In genomic region chr3:50265988-50266387, GRCh38 we compare ENCODE assay signal across 17 cellular contexts. TPM values are rescaled to one million over a fixed set of nuclear protein-coding genes. Genes with fewer than 3 reads are reported as not detected.
DNase-seq lines count a peak whose midpoint lies in the region; ATAC-seq and TF ChIP-seq lines count a peak whose summit lies in the region.
"Had no signal": no experiment of that assay in that cellular context is flagged by ENCODE, and none has a peak within 500 bp of the region (broad histone marks: within the 10 kb centered on the region; RNA-seq: fewer than 3 reads in every experiment).

No MANE protein-coding gene starts in this region.

- 85% methylated on average over 4 of the region's 6 CpGs; no CpG with 5 or more reads in 1 of the 2 donors for WGBS in gastroesophageal sphincter (ENCODE audit: low coverage in 1 of 2), 2 donors

- H3K27ac ChIP-seq in left ventricle myocardium inferior (replicated peaks) (peak overlapping the region; percentile 99), gastroesophageal sphincter (peak overlapping the region; percentile 95 to 100 (median 98))

- intact Hi-C loops in left ventricle myocardium inferior (cut with micrococcal nuclease) (no loop called here), left cardiac atrium (cut with DNase I) (no loop called here)
- intact Hi-C loops in activated CD4-positive, alpha-beta memory T cell treated with anti-CD3 and anti-CD28 coated beads for 36 hours (cut with micrococcal nuclease), result no loop called here

- H3K36me3 ChIP-seq in left ventricle myocardium inferior (no peaks in the 10 kb centered on the region), gastroesophageal sphincter (no peaks in the 10 kb centered on the region)

- H3K4me3 ChIP-seq in left ventricle myocardium inferior (peak overlapping the region; percentile 70), gastroesophageal sphincter (peak overlapping the region in 1 of 2 donors; percentile 68)

- POLR2A ChIA-PET in activated CD8-positive, alpha-beta T cell treated with anti-CD3 and anti-CD28 coated beads, Interleukin-2, amount 10 ng/mL, durations not matched to agents 7 days and 5 days (lab: Charles Lee), result no interaction called here
- POLR2A ChIA-PET in activated CD4-positive, alpha-beta memory T cell treated with anti-CD3 and anti-CD28 coated beads for 36 hours (lab: Charles Lee), result interaction anchor here (1.5 kb wide), 1 partner anchor 20 kb away, joined by 6 read pairs; no protein-coding TSS in a partner anchor

- peak overlapping the region; percentile 92 for H3K27ac Mint-ChIP-seq in progenitor cell of endocrine pancreas
- no peak overlapping the region for H3K27ac Mint-ChIP-seq in activated CD8-positive, alpha-beta T cell treated with anti-CD3 and anti-CD28 coated beads, Interleukin-2, amount 10 ng/mL, durations not matched to agents 7 days and 5 days
- no peak overlapping the region for H3K27ac Mint-ChIP-seq in activated CD4-positive, alpha-beta memory T cell treated with anti-CD3 and anti-CD28 coated beads for 36 hours
- H3K27ac Mint-ChIP-seq: activated CD4-positive, alpha-beta T cell treated with anti-CD3 and anti-CD28 coated beads, Interleukin-2, amount 10 ng/mL, durations not matched to agents 24 days and 14 days had no signal

- TF ChIP-seq CTCF in left ventricle myocardium inferior (IDR thresholded peaks at IDR 0.05; ENCODE audit: borderline replicate concordance) (no peak), gastroesophageal sphincter (IDR thresholded peaks at IDR 0.05) (no peak), progenitor cell of endocrine pancreas (IDR thresholded peaks at IDR 0.05; ENCODE audit: unreplicated experiment) (no peak)

- H3K27me3 ChIP-seq in left ventricle myocardium inferior (ENCODE audit: low read depth), result no peaks in the 10 kb centered on the region
- no peaks in the 10 kb centered on the region for H3K27me3 ChIP-seq in gastroesophageal sphincter

- no peaks in the 10 kb centered on the region for H3K9me3 ChIP-seq in left ventricle myocardium inferior (replicated peaks)
- no peaks in the 10 kb centered on the region for H3K9me3 ChIP-seq in gastroesophageal sphincter

- no peak for TF ChIP-seq EP300 in gastroesophageal sphincter (IDR thresholded peaks at IDR 0.05)

- no peak overlapping the region for H3K4me3 Mint-ChIP-seq in progenitor cell of endocrine pancreas (ENCODE audit: low read depth)
- H3K4me3 Mint-ChIP-seq in activated CD8-positive, alpha-beta T cell treated with anti-CD3 and anti-CD28 coated beads, Interleukin-2, amount 10 ng/mL, durations not matched to agents 7 days and 5 days, result no peak overlapping the region
- no peak overlapping the region for H3K4me3 Mint-ChIP-seq in activated CD4-positive, alpha-beta memory T cell treated with anti-CD3 and anti-CD28 coated beads for 36 hours
- H3K4me3 Mint-ChIP-seq: activated CD4-positive, alpha-beta T cell treated with anti-CD3 and anti-CD28 coated beads, Interleukin-2, amount 10 ng/mL, durations not matched to agents 24 days and 14 days; IgD-negative memory B cell had no signal

- no peaks in the 10 kb centered on the region for H3K9me3 Mint-ChIP-seq in progenitor cell of endocrine pancreas (ENCODE audit: low read depth)
- no peaks in the 10 kb centered on the region for H3K9me3 Mint-ChIP-seq in activated CD8-positive, alpha-beta T cell treated with anti-CD3 and anti-CD28 coated beads, Interleukin-2, amount 10 ng/mL, durations not matched to agents 7 days and 5 days (ENCODE audit: insufficient read depth)
- H3K9me3 Mint-ChIP-seq in activated CD4-positive, alpha-beta memory T cell treated with anti-CD3 and anti-CD28 coated beads for 36 hours, result no peaks in the 10 kb centered on the region
- H3K9me3 Mint-ChIP-seq: activated CD4-positive, alpha-beta T cell treated with anti-CD3 and anti-CD28 coated beads, Interleukin-2, amount 10 ng/mL, durations not matched to agents 24 days and 14 days; IgD-negative memory B cell had no signal

- no peak for TF ChIP-seq POLR2A in gastroesophageal sphincter (IDR thresholded peaks at IDR 0.05)

- ATAC-seq in left cardiac atrium, result no peak
- no peak for ATAC-seq in gastroesophageal sphincter
- ATAC-seq in activated CD8-positive, alpha-beta T cell treated with anti-CD3 and anti-CD28 coated beads, Interleukin-2, amount 10 ng/mL, durations not matched to agents 7 days and 5 days, result no peak

- peaks cover 3% of the 10 kb centered on the region for H3K27me3 Mint-ChIP-seq in progenitor cell of endocrine pancreas
- peaks cover 18% of the 10 kb centered on the region for H3K27me3 Mint-ChIP-seq in activated CD8-positive, alpha-beta T cell treated with anti-CD3 and anti-CD28 coated beads, Interleukin-2, amount 10 ng/mL, durations not matched to agents 7 days and 5 days (ENCODE audit: low read depth)
- no peaks in the 10 kb centered on the region for H3K27me3 Mint-ChIP-seq in activated CD4-positive, alpha-beta memory T cell treated with anti-CD3 and anti-CD28 coated beads for 36 hours

- no peaks in the 10 kb centered on the region for H3K36me3 Mint-ChIP-seq in progenitor cell of endocrine pancreas (ENCODE audit: insufficient read depth)
- H3K36me3 Mint-ChIP-seq in activated CD8-positive, alpha-beta T cell treated with anti-CD3 and anti-CD28 coated beads, Interleukin-2, amount 10 ng/mL, durations not matched to agents 7 days and 5 days (ENCODE audit: low read depth), result no peaks in the 10 kb centered on the region
- H3K36me3 Mint-ChIP-seq in activated CD4-positive, alpha-beta memory T cell treated with anti-CD3 and anti-CD28 coated beads for 36 hours, result no peaks in the 10 kb centered on the region
- H3K36me3 Mint-ChIP-seq: IgD-negative memory B cell had no signal

- DNase-seq in left ventricle myocardium inferior, result no peak
- DNase-seq in left cardiac atrium, result no peak
- no peak for DNase-seq in progenitor cell of endocrine pancreas (ENCODE audit: low spot score, unreplicated experiment)
- DNase-seq in activated CD8-positive, alpha-beta T cell treated with anti-CD3 and anti-CD28 coated beads, Interleukin-2, amount 10 ng/mL, durations not matched to agents 7 days and 5 days, result no peak
- no peak for DNase-seq in NOMO-1 treated with dmso at 0.1 percent for 144 hours (lab: John Stamatoyannopoulos, UW; ENCODE audit: unreplicated experiment)
- DNase-seq in NK-92 treated with Interleukin-12 subunit alpha and Interleukin-12 subunit beta, amount 100 ng/mL, for 24 hours (lab: John Stamatoyannopoulos, UW), result no peak
- DNase-seq in activated CD4-positive, alpha-beta memory T cell treated with anti-CD3 and anti-CD28 coated beads for 36 hours, result no peak
- DNase-seq: activated CD4-positive, alpha-beta T cell treated with anti-CD3 and anti-CD28 coated beads, Interleukin-2, amount 10 ng/mL, durations not matched to agents 24 days and 14 days; activated effector memory CD4-positive, alpha-beta T cell treated with Interleukin-2 at 50 U/mL for 16 hours; DMS153; H7; NCI-H1694; NCI-H748 treated with DMSO at 0.1 percent for 48 hours; posterior cingulate gyrus had no signal

- peaks cover 39% of the 10 kb centered on the region for H3K4me1 Mint-ChIP-seq in progenitor cell of endocrine pancreas (ENCODE audit: low read depth)
- H3K4me1 Mint-ChIP-seq in activated CD8-positive, alpha-beta T cell treated with anti-CD3 and anti-CD28 coated beads, Interleukin-2, amount 10 ng/mL, durations not matched to agents 7 days and 5 days (ENCODE audit: low read depth), result no peaks in the 10 kb centered on the region
- no peaks in the 10 kb centered on the region for H3K4me1 Mint-ChIP-seq in activated CD4-positive, alpha-beta memory T cell treated with anti-CD3 and anti-CD28 coated beads for 36 hours (ENCODE audit: low read depth)
- H3K4me1 Mint-ChIP-seq: activated CD4-positive, alpha-beta T cell treated with anti-CD3 and anti-CD28 coated beads, Interleukin-2, amount 10 ng/mL, durations not matched to agents 24 days and 14 days; IgD-negative memory B cell had no signal

- CTCF ChIA-PET in activated CD8-positive, alpha-beta T cell treated with anti-CD3 and anti-CD28 coated beads, Interleukin-2, amount 10 ng/mL, durations not matched to agents 7 days and 5 days (lab: Charles Lee), result interaction anchor here (1.1 to 2.5 kb wide), 4 partner anchors 19 to 74 kb away, joined by 3 to 14 read pairs (median 5); no protein-coding TSS in a partner anchor
- CTCF ChIA-PET in activated CD4-positive, alpha-beta memory T cell treated with anti-CD3 and anti-CD28 coated beads for 36 hours (lab: Charles Lee), result interaction anchor here (1.4 kb wide), 2 partner anchors 40 to 71 kb away, joined by 3 read pairs; no protein-coding TSS in a partner anchor

- H3K4me1 ChIP-seq in left ventricle myocardium inferior, result peaks cover 72% of the 10 kb centered on the region
- peaks cover 0 to 99% (median 46%) of the 10 kb centered on the region in 3 donors for H3K4me1 ChIP-seq in gastroesophageal sphincter

RNA-seq across cellular contexts. Expression of gene SEMA3B, which starts 3.0 kb away (rescaled TPM):
- total RNA-seq in left ventricle myocardium inferior, result 23.2 TPM
- total RNA-seq in left cardiac atrium, result 10 to 100 TPM; 14.3 to 32.6 TPM
- 10 to 100 TPM; 29.1 to 54.9 (median 44.2) TPM for total RNA-seq in gastroesophageal sphincter
- 24.6 and 27.6 TPM in 2 replicates for total RNA-seq in progenitor cell of endocrine pancreas
- under 1 TPM; 0.52 to 0.84 TPM for total RNA-seq in activated CD8-positive, alpha-beta T cell treated with anti-CD3 and anti-CD28 coated beads, Interleukin-2, amount 10 ng/mL, durations not matched to agents 7 days and 5 days
- total RNA-seq in activated CD4-positive, alpha-beta memory T cell treated with anti-CD3 and anti-CD28 coated beads for 36 hours, result under 1 TPM; 0.86 to 0.97 TPM

RNA-seq across cellular contexts. Expression of gene LSMEM2, which starts 12.9 kb away (rescaled TPM):
- total RNA-seq in left ventricle myocardium inferior (27.7 TPM), left cardiac atrium (1 to 10 TPM; 1.4 to 6.6 TPM), gastroesophageal sphincter (not detected), progenitor cell of endocrine pancreas (not detected in 2 replicates)
- not detected for total RNA-seq in activated CD8-positive, alpha-beta T cell treated with anti-CD3 and anti-CD28 coated beads, Interleukin-2, amount 10 ng/mL, durations not matched to agents 7 days and 5 days
- not detected for total RNA-seq in activated CD4-positive, alpha-beta memory T cell treated with anti-CD3 and anti-CD28 coated beads for 36 hours
- total RNA-seq: activated CD4-positive, alpha-beta T cell treated with anti-CD3 and anti-CD28 coated beads, Interleukin-2, amount 10 ng/mL, durations not matched to agents 24 days and 14 days; T-helper 1 cell treated with Interleukin-12 subunit alpha and Interleukin-12 subunit beta and Interleukin-4 antibody, amounts not matched to agents 30 ng/mL and 1 ng/mL, for 36 hours had no signal

RNA-seq across cellular contexts. Expression of gene IFRD2, which starts 26.2 kb away (rescaled TPM):
- total RNA-seq in left ventricle myocardium inferior (54.9 TPM), left cardiac atrium (10 to 100 TPM; 53.1 to 68.8 TPM), gastroesophageal sphincter (10 to 100 TPM; 37.3 to 85.4 (median 64.9) TPM), progenitor cell of endocrine pancreas (49.0 and 58.7 TPM in 2 replicates)
- total RNA-seq in activated CD8-positive, alpha-beta T cell treated with anti-CD3 and anti-CD28 coated beads, Interleukin-2, amount 10 ng/mL, durations not matched to agents 7 days and 5 days, result 10 to 100 TPM; 81.3 to 85.1 TPM
- total RNA-seq in activated CD4-positive, alpha-beta memory T cell treated with anti-CD3 and anti-CD28 coated beads for 36 hours, result 100 to 1,000 TPM; 111 to 112 TPM

RNA-seq across cellular contexts. Expression of gene GNAI2, which starts 30.0 kb away (rescaled TPM):
- total RNA-seq in left ventricle myocardium inferior, result 118 TPM
- 100 to 1,000 TPM; 179 to 181 TPM for total RNA-seq in left cardiac atrium
- 100 to 1,000 TPM; 172 to 262 (median 222) TPM for total RNA-seq in gastroesophageal sphincter
- 158 and 171 TPM in 2 replicates for total RNA-seq in progenitor cell of endocrine pancreas
- 100 to 1,000 TPM; 515 to 531 TPM for total RNA-seq in activated CD8-positive, alpha-beta T cell treated with anti-CD3 and anti-CD28 coated beads, Interleukin-2, amount 10 ng/mL, durations not matched to agents 7 days and 5 days
- 100 to 1,000 TPM; 346 to 349 TPM for total RNA-seq in activated CD4-positive, alpha-beta memory T cell treated with anti-CD3 and anti-CD28 coated beads for 36 hours

RNA-seq across cellular contexts. Expression of gene HYAL3, which starts 33.2 kb away (rescaled TPM):
- total RNA-seq in left ventricle myocardium inferior, result 1.2 TPM
- 1 to 10 TPM; 1.7 to 1.8 TPM for total RNA-seq in left cardiac atrium
- total RNA-seq in gastroesophageal sphincter, result 1 to 10 TPM; 2.4 to 8.8 (median 4.0) TPM
- 3.2 and 3.6 TPM in 2 replicates for total RNA-seq in progenitor cell of endocrine pancreas
- total RNA-seq in activated CD8-positive, alpha-beta T cell treated with anti-CD3 and anti-CD28 coated beads, Interleukin-2, amount 10 ng/mL, durations not matched to agents 7 days and 5 days, result 10 to 100 TPM in 1 of 2 experiments, 1 to 10 TPM in 1; 9.7 to 12.7 TPM
- 1 to 10 TPM; 2.5 to 4.0 TPM for total RNA-seq in activated CD4-positive, alpha-beta memory T cell treated with anti-CD3 and anti-CD28 coated beads for 36 hours

Comparison
In these comparisons a context has a peak if more than half of its experiments do, and no peak if none do; other contexts are left out.
1. RNA of gene SEMA3B, which starts 3.0 kb away (total RNA-seq): 29.1 to 54.9 TPM in gastroesophageal sphincter, 14.3 to 32.6 TPM in left cardiac atrium, 24.6 to 27.6 TPM in progenitor cell of endocrine pancreas and 23.2 TPM in left ventricle myocardium inferior (single experiment); 0.86 to 0.97 TPM in activated CD4-positive, alpha-beta memory T cell treated with anti-CD3 and anti-CD28 coated beads for 36 hours and 0.52 to 0.84 TPM in activated CD8-positive, alpha-beta T cell treated with anti-CD3 and anti-CD28 coated beads, Interleukin-2, amount 10 ng/mL, durations not matched to agents 7 days and 5 days; every median in the first group is over 4 times any median in the second.